2 cellular contexts compared by ENCODE assay signal in the genomic region with DNA sequence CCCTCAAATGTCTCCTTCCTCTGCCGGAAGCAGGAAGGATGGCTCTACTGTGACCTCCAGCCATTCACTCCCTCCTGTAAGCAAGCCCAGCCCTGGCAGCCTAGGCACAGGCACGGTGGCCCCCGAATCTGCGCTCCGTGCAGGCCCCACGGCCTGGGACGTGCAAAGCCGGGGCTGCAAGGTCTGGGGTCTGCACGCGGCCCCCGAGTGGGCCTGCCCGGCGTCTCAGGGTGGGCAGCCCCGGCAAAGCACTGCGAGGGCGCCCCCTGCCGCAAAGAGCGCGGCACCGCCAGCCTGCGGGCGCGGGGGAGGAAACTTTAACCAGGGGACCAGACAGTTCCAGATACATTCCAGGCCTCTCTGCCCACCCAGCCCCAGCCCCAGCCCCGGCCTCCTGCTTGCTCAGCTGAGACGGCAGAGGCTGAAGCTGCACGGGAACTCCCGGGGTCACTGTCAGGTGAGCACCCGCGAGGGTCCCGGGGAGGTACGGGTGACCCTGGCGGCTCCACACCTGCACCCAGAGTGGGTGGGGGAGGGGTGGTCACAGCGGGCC.
TF ChIP-seq lines count a peak whose summit lies in the region.

No MANE protein-coding gene starts in this region.

TF ChIP-seq in GM23338, 12 proteins besides CTCF, POLR2A, EP300 and RAD21 (continued from another document):
- TF ChIP-seq, protein P1, sequence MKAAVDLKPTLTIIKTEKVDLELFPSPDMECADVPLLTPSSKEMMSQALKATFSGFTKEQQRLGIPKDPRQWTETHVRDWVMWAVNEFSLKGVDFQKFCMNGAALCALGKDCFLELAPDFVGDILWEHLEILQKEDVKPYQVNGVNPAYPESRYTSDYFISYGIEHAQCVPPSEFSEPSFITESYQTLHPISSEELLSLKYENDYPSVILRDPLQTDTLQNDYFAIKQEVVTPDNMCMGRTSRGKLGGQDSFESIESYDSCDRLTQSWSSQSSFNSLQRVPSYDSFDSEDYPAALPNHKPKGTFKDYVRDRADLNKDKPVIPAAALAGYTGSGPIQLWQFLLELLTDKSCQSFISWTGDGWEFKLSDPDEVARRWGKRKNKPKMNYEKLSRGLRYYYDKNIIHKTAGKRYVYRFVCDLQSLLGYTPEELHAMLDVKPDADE (IDR thresholded peaks at IDR 0.05), result no peak
- TF ChIP-seq STAT1 (IDR thresholded peaks at IDR 0.05; ENCODE audit: unreplicated experiment), result no peak
- TF ChIP-seq ZNF331 (CRISPR knock-in tag; IDR thresholded peaks at IDR 0.05; ENCODE audit: low read depth), result no peak
- no peak for TF ChIP-seq JUNB (IDR thresholded peaks at IDR 0.05; ENCODE audit: unreplicated experiment)
- TF ChIP-seq POLR2AphosphoS5 (IDR thresholded peaks at IDR 0.05; ENCODE audit: low read depth), result no peak
- TF ChIP-seq EZH2 (IDR thresholded peaks at IDR 0.05; ENCODE audit: low read depth, unreplicated experiment), result no peak
- TF ChIP-seq NANOG (IDR thresholded peaks at IDR 0.05; ENCODE audit: borderline replicate concordance), result no peak
- TF ChIP-seq, protein P2, sequence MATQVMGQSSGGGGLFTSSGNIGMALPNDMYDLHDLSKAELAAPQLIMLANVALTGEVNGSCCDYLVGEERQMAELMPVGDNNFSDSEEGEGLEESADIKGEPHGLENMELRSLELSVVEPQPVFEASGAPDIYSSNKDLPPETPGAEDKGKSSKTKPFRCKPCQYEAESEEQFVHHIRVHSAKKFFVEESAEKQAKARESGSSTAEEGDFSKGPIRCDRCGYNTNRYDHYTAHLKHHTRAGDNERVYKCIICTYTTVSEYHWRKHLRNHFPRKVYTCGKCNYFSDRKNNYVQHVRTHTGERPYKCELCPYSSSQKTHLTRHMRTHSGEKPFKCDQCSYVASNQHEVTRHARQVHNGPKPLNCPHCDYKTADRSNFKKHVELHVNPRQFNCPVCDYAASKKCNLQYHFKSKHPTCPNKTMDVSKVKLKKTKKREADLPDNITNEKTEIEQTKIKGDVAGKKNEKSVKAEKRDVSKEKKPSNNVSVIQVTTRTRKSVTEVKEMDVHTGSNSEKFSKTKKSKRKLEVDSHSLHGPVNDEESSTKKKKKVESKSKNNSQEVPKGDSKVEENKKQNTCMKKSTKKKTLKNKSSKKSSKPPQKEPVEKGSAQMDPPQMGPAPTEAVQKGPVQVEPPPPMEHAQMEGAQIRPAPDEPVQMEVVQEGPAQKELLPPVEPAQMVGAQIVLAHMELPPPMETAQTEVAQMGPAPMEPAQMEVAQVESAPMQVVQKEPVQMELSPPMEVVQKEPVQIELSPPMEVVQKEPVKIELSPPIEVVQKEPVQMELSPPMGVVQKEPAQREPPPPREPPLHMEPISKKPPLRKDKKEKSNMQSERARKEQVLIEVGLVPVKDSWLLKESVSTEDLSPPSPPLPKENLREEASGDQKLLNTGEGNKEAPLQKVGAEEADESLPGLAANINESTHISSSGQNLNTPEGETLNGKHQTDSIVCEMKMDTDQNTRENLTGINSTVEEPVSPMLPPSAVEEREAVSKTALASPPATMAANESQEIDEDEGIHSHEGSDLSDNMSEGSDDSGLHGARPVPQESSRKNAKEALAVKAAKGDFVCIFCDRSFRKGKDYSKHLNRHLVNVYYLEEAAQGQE (IDR thresholded peaks at IDR 0.05; ENCODE audit: unreplicated experiment), result no peak
- no peak for TF ChIP-seq CREB1 (CRISPR knock-in tag; IDR thresholded peaks at IDR 0.05; ENCODE audit: low read depth)
TF ChIP-seq in GM23338: peak in this region for 0.

TF ChIP-seq in SK-N-SH, 30 proteins besides CTCF, POLR2A, EP300 and RAD21 (continued from another document):
- TF ChIP-seq, protein P3, sequence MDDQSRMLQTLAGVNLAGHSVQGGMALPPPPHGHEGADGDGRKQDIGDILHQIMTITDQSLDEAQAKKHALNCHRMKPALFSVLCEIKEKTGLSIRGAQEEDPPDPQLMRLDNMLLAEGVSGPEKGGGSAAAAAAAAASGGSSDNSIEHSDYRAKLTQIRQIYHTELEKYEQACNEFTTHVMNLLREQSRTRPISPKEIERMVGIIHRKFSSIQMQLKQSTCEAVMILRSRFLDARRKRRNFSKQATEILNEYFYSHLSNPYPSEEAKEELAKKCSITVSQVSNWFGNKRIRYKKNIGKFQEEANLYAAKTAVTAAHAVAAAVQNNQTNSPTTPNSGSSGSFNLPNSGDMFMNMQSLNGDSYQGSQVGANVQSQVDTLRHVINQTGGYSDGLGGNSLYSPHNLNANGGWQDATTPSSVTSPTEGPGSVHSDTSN (IDR thresholded peaks at IDR 0.05), result no peak
- TF ChIP-seq, protein P2 (IDR thresholded peaks at IDR 0.05; ENCODE audit: low read depth, low read length), result no peak
- no peak for TF ChIP-seq MXI1 (IDR thresholded peaks at IDR 0.05; ENCODE audit: low read depth, low read length)
- TF ChIP-seq TEAD4 (IDR thresholded peaks at IDR 0.05; ENCODE audit: borderline replicate concordance, insufficient read depth), result 0 out of 2 replicates have a peak, but pooled peaks have one; percentile 61
